Comparison of ENCODE assay signal across 11 cellular contexts in genomic region chr5:177452688-177453638, GRCh38. TPM values are rescaled to one million over a fixed set of nuclear protein-coding genes. Genes with fewer than 3 reads are reported as not detected.
DNase-seq lines count a peak whose midpoint lies in the region; FAIRE-seq and TF ChIP-seq lines count a peak whose summit lies in the region.
"Had no signal": no experiment of that assay in that cellular context is flagged by ENCODE, and none has a peak within 500 bp of the region (broad histone marks: within the 10 kb centered on the region; RNA-seq: fewer than 3 reads in every experiment).

No MANE protein-coding gene starts in this region.

- H3K4me1 ChIP-seq in NT2/D1 (ENCODE audit: insufficient read depth, insufficient read length) (peaks cover 10% of the 10 kb centered on the region), H1 (replicated peaks in 1 of 4; ENCODE audit: control insufficient read depth in 3 of 4, insufficient read depth in 4 of 4, low read length in 3 of 4) (peaks cover 0 to 28% (median 15%) of the 10 kb centered on the region in 4 experiments; a peak in 6 of 7 replicates), prostate gland (replicated peaks) (no peaks in the 10 kb centered on the region)

- no peak overlapping the region for H2BK120ac ChIP-seq in H1 (replicated peaks; ENCODE audit: low read depth, low read length)

- no peak overlapping the region for H3K14ac ChIP-seq in H1 (ENCODE audit: insufficient read length)

- H2BK15ac ChIP-seq in H1 (ENCODE audit: low read length) = no peak overlapping the region

- H3K4me3 ChIP-seq in NT2/D1 (ENCODE audit: insufficient read length, low read depth) (no peak overlapping the region), H1 (ENCODE audit: extremely low read depth in 1 of 4, insufficient read depth in 2 of 4, low read depth in 3 of 4, low read length in 4 of 4) (peak overlapping the region in 1 of 4 experiments; percentile 77; a peak in 3 of 8 replicates), prostate gland (no peak overlapping the region)

- H4K91ac ChIP-seq in H1 (replicated peaks; ENCODE audit: insufficient read length, low read length) = no peak overlapping the region

- H3K18ac ChIP-seq in H1 (ENCODE audit: extremely low read depth, low read length) = no peak overlapping the region

- no peaks in the 10 kb centered on the region for H3K79me2 ChIP-seq in H1 (ENCODE audit: control insufficient read depth in 1 of 2, insufficient read depth in 2 of 2, low read length in 2 of 2)

- no peak overlapping the region for H4K5ac ChIP-seq in H1 (ENCODE audit: insufficient read length, low read depth, low read length)

- TF ChIP-seq CTCF in H1 (IDR thresholded peaks at IDR 0.05; ENCODE audit: control extremely low read depth in 1 of 3, insufficient read depth in 1 of 3, low read depth in 1 of 3, low read length in 3 of 3) (peak in 1 of 3 experiments; percentile 14; a peak in 1 of 4 replicates), prostate gland (IDR thresholded peaks at IDR 0.05) (no peak)

- intact Hi-C loops in activated CD4-positive, alpha-beta T cell treated with anti-CD3 and anti-CD28 coated beads, Interleukin-2, amount 10 ng/mL, durations not matched to agents 24 days and 14 days (cut with micrococcal nuclease) = loop anchor here (10.0 kb wide), 1 partner anchor 338 kb away; no protein-coding TSS in a partner anchor
- intact Hi-C loops in prostate gland (cut with DNase I) = no loop called here

- H2BK20ac ChIP-seq in H1 (ENCODE audit: low read length) = no peak overlapping the region

- no peak overlapping the region for H3K23ac ChIP-seq in H1 (ENCODE audit: insufficient read length)

- H3K4ac ChIP-seq in H1 (replicated peaks; ENCODE audit: insufficient read length, low read depth, low read length) = no peak overlapping the region

- H3K4me2 ChIP-seq in H1 (ENCODE audit: insufficient read depth in 1 of 2, low read depth in 2 of 2, low read length in 2 of 2) = peak overlapping the region; percentile 81 to 93; a peak in 2 of 4 replicates

- H3K9ac ChIP-seq in NT2/D1 (ENCODE audit: insufficient read length, low read depth) = peak overlapping the region; percentile 18
- no peak overlapping the region for H3K9ac ChIP-seq in H1 (replicated peaks in 1 of 4; ENCODE audit: extremely low read depth in 1 of 4, low read depth in 3 of 4, low read length in 3 of 4)

- peaks cover 10 to 11% of the 10 kb centered on the region in 2 experiments for H4K20me1 ChIP-seq in H1 (replicated peaks in 1 of 2; ENCODE audit: control insufficient read depth in 1 of 2, insufficient read depth in 2 of 2, low read length in 2 of 2)

- H3K36me3 ChIP-seq in NT2/D1 (ENCODE audit: insufficient read depth, insufficient read length, low read length) (peaks cover 20% of the 10 kb centered on the region), H1 (ENCODE audit: control insufficient read depth in 2 of 4, insufficient read depth in 4 of 4, low read length in 3 of 4) (peaks cover 4 to 11% (median 9%) of the 10 kb centered on the region in 4 experiments; a peak in 7 of 8 replicates), prostate gland (no peaks in the 10 kb centered on the region)

- H3K9me3 ChIP-seq in NT2/D1 (ENCODE audit: insufficient read depth, low read length) (peaks cover 18% of the 10 kb centered on the region; the same call in 1 of the 2 replicates), H1 (ENCODE audit: insufficient read depth in 2 of 2, low read depth in 1 of 2, low read length in 1 of 2) (no peaks in the 10 kb centered on the region), prostate gland (no peaks in the 10 kb centered on the region)

- no peak for DNase-seq in activated CD4-positive, alpha-beta T cell treated with anti-CD3 and anti-CD28 coated beads, Interleukin-2, amount 10 ng/mL, durations not matched to agents 24 days and 14 days
- no peak for DNase-seq in activated CD4-positive, alpha-beta T cell treated with anti-CD3 and anti-CD28 coated beads, Interleukin-2, amount 50 U/mL, for 4 hours
- no peak for DNase-seq in NT2/D1 (ENCODE audit: low read depth, low spot score)
- no peak for DNase-seq in H1 (ENCODE audit: low read depth in 1 of 2, low spot score in 2 of 2)
- DNase-seq in putamen (ENCODE audit: low spot score) = peak; percentile 70
- DNase-seq in prostate gland (ENCODE audit: low spot score) = no peak
- no peak for DNase-seq in NCI-H1694 (lab: John Stamatoyannopoulos, UW)
- no peak for DNase-seq in GM12892 (ENCODE audit: insufficient read length)
- DNase-seq: activated gamma-delta T cell had no signal

- peaks cover 16% of the 10 kb centered on the region for H3K4me1 Mint-ChIP-seq in activated CD4-positive, alpha-beta T cell treated with anti-CD3 and anti-CD28 coated beads, Interleukin-2, amount 10 ng/mL, durations not matched to agents 24 days and 14 days

- TF ChIP-seq RAD21 in H1 (IDR thresholded peaks at IDR 0.05 in 1 of 2, conservative IDR thresholded peaks at IDR 0.05 in 1 of 2; ENCODE audit: low read depth in 2 of 2, low read length in 2 of 2) = 0 out of 4 replicates have a peak, but pooled peaks of 1 of the 2 experiments have one; percentile 1

- no peak overlapping the region for H3K56ac ChIP-seq in H1 (replicated peaks; ENCODE audit: insufficient read length, low read depth, low read length)

- H3K4me3 Mint-ChIP-seq in activated CD4-positive, alpha-beta T cell treated with anti-CD3 and anti-CD28 coated beads, Interleukin-2, amount 10 ng/mL, durations not matched to agents 24 days and 14 days = peak overlapping the region; percentile 12

- WGBS in H1 (ENCODE audit: extremely low coverage in 1 of 2, insufficient coverage in 1 of 2, insufficient read length in 1 of 2, insufficient replicate concordance in 2 of 2, low coverage in 1 of 2, low lambda C conversion rate in 2 of 2, missing lambda C conversion rate in 1 of 2), 2 experiments = 82% methylated on average over 17 of the region's 17 CpGs; no CpG with 5 or more reads in 1 of the 2 experiments
- 64% methylated on average over 13 of the region's 17 CpGs for WGBS in prostate gland

- 0 out of 2 replicates have a peak overlapping the region, but pooled peaks have one; percentile 88 for H2BK12ac ChIP-seq in H1 (ENCODE audit: low read depth, low read length)

- no peaks in the 10 kb centered on the region for H3K9me3 Mint-ChIP-seq in activated CD4-positive, alpha-beta T cell treated with anti-CD3 and anti-CD28 coated beads, Interleukin-2, amount 10 ng/mL, durations not matched to agents 24 days and 14 days

- POLR2A ChIA-PET in H1 (lab: Charles Lee; ENCODE audit: partially characterized antibody) = interaction anchor here (0.6 to 67.5 kb wide), 15 partner anchors 16 to 148 kb away, joined by 3 to 3349 read pairs (median 5); partner anchors contain the start of genes DBN1, DOK3, GRK6 and PDLIM7

- CTCF ChIA-PET in H1 (lab: Charles Lee; ENCODE audit: partially characterized antibody) = interaction anchor here (0.9 to 23.6 kb wide), 24 partner anchors 12 to 339 kb away, joined by 3 to 430 read pairs (median 6); partner anchors contain the start of genes F12, MXD3, PFN3 and PRR7

- H3K27me3 ChIP-seq in NT2/D1 (ENCODE audit: insufficient read depth, insufficient read length) = peaks cover 12% of the 10 kb centered on the region
- peaks cover 0 to 10% (median 8%) of the 10 kb centered on the region in 4 experiments; a peak in 3 of 7 replicates for H3K27me3 ChIP-seq in H1 (replicated peaks in 1 of 4; ENCODE audit: control insufficient read depth in 3 of 4, extremely low read depth in 1 of 4, insufficient read depth in 3 of 4, low read length in 3 of 4)
- H3K27me3 ChIP-seq in prostate gland (replicated peaks; ENCODE audit: insufficient read depth) = no peaks in the 10 kb centered on the region

- TF ChIP-seq POLR2A in H1 (IDR thresholded peaks at IDR 0.05; ENCODE audit: control extremely low read depth in 1 of 2, low read depth in 2 of 2, low read length in 2 of 2) (no peak), prostate gland (IDR thresholded peaks at IDR 0.05) (no peak), GM12892 (IDR thresholded peaks at IDR 0.05; ENCODE audit: low read depth, low read length) (no peak)

- no peak for TF ChIP-seq EP300 in H1 (IDR thresholded peaks at IDR 0.05; ENCODE audit: borderline replicate concordance in 1 of 2, low read depth in 2 of 2, low read length in 2 of 2)

- peaks cover 25% of the 10 kb centered on the region for H3K27me3 Mint-ChIP-seq in activated CD4-positive, alpha-beta T cell treated with anti-CD3 and anti-CD28 coated beads, Interleukin-2, amount 10 ng/mL, durations not matched to agents 24 days and 14 days

- H3K23me2 ChIP-seq in H1 (ENCODE audit: low read depth, low read length) = peaks cover 15% of the 10 kb centered on the region; the same call in 1 of the 2 replicates

- FAIRE-seq in H1 (lab: Jason Lieb, UNC) = no peak
- FAIRE-seq in GM12892 (lab: Jason Lieb, UNC) = no peak
- FAIRE-seq: HTR-8/SVneo had no signal

- H3K79me1 ChIP-seq in H1 (ENCODE audit: low read depth, low read length) = no peaks in the 10 kb centered on the region; the same call in 1 of the 2 replicates

- H2BK5ac ChIP-seq in H1 (ENCODE audit: low read depth, low read length) = no peak overlapping the region

- H3K27ac ChIP-seq in H1 (ENCODE audit: low read depth, low read length) (no peak overlapping the region), prostate gland (no peak overlapping the region)
- H3K27ac ChIP-seq: epithelial cell of prostate had no signal

- no peak overlapping the region for H4K8ac ChIP-seq in H1 (ENCODE audit: extremely low read depth, insufficient read depth, low read length)

- H3K36me3 Mint-ChIP-seq in activated CD4-positive, alpha-beta T cell treated with anti-CD3 and anti-CD28 coated beads, Interleukin-2, amount 10 ng/mL, durations not matched to agents 24 days and 14 days (ENCODE audit: low read depth) = peaks cover 2% of the 10 kb centered on the region

- H2AK5ac ChIP-seq in H1 (ENCODE audit: low read depth, low read length) = no peak overlapping the region

- H2AFZ ChIP-seq in H1 (ENCODE audit: low read length) = no peak overlapping the region

- peak overlapping the region; percentile 4 for H3K27ac Mint-ChIP-seq in activated CD4-positive, alpha-beta T cell treated with anti-CD3 and anti-CD28 coated beads, Interleukin-2, amount 10 ng/mL, durations not matched to agents 24 days and 14 days

RNA-seq across cellular contexts. Expression of gene PRR7, which starts 6.3 kb away (rescaled TPM):
- 13.6 TPM in 2 replicates for total RNA-seq in activated CD4-positive, alpha-beta T cell treated with anti-CD3 and anti-CD28 coated beads, Interleukin-2, amount 10 ng/mL, durations not matched to agents 24 days and 14 days
- 8.0 and 8.6 TPM in 2 replicates for total RNA-seq in H1 (2021; fragmentation: NEBNext Ultra II Directional; extraction: Animal tissue kit (Norgen Biotek cat#: 25700))
- 11.8 and 23.1 TPM in 2 replicates for polyA plus RNA-seq in H1 (2011; rRNA removed)
- polyA plus RNA-seq in H1 (2011; cell fraction: cytosol; rRNA removed) = 11.7 TPM
- polyA plus RNA-seq in H1 (2011; cell fraction: nucleus; rRNA removed) = 12.5 TPM
- 0.79 to 4.9 TPM (median 4.9 TPM) in 4 replicates for polyA plus RNA-seq in H1 (2012, experiment 1 of 2)
- 2.8 TPM for polyA plus RNA-seq in H1 (2012, experiment 2 of 2)
- polyA plus RNA-seq in H1 (2013, experiment 1 of 2) = 5.2 TPM
- 4.9 TPM for polyA plus RNA-seq in H1 (2013, experiment 2 of 2)
- polyA minus RNA-seq in H1 (2011; rRNA and poly(A)+ RNA removed) = 0.12 and 0.13 TPM in 2 replicates
- 5.2 TPM for polyA minus RNA-seq in H1 (2011; cell fraction: cytosol; rRNA and poly(A)+ RNA removed)
- polyA minus RNA-seq in H1 (2011; cell fraction: nucleus; rRNA and poly(A)+ RNA removed) = 7.5 TPM
- 10 to 100 TPM in 1 of 2 donors, 1 to 10 TPM in 1; 8.7 to 11.0 TPM for total RNA-seq in prostate gland
- polyA plus RNA-seq in GM12892 (2012; ENCODE audit: missing spikeins) = 0.34 TPM

RNA-seq across cellular contexts. Expression of gene DBN1, which starts 20.5 kb away (rescaled TPM):
- total RNA-seq in activated CD4-positive, alpha-beta T cell treated with anti-CD3 and anti-CD28 coated beads, Interleukin-2, amount 10 ng/mL, durations not matched to agents 24 days and 14 days = 22.0 and 23.5 TPM in 2 replicates
- total RNA-seq in H1 (2021; fragmentation: NEBNext Ultra II Directional; extraction: Animal tissue kit (Norgen Biotek cat#: 25700)) = 325 and 333 TPM in 2 replicates
- polyA plus RNA-seq in H1 (2011; rRNA removed) = 168 and 250 TPM in 2 replicates
- 212 TPM for polyA plus RNA-seq in H1 (2011; cell fraction: cytosol; rRNA removed)
- 1,074 TPM for polyA plus RNA-seq in H1 (2011; cell fraction: nucleus; rRNA removed)
- polyA plus RNA-seq in H1 (2012, experiment 1 of 2) = 188 to 314 TPM (median 284 TPM) in 4 replicates
- 241 TPM for polyA plus RNA-seq in H1 (2012, experiment 2 of 2)
- polyA plus RNA-seq in H1 (2013, experiment 1 of 2) = 332 TPM
- polyA plus RNA-seq in H1 (2013, experiment 2 of 2) = 350 TPM
- 120 and 154 TPM in 2 replicates for polyA minus RNA-seq in H1 (2011; rRNA and poly(A)+ RNA removed)
- 133 TPM for polyA minus RNA-seq in H1 (2011; cell fraction: cytosol; rRNA and poly(A)+ RNA removed)
- 288 TPM for polyA minus RNA-seq in H1 (2011; cell fraction: nucleus; rRNA and poly(A)+ RNA removed)
- 10 to 100 TPM; 33.1 to 65.1 TPM for total RNA-seq in prostate gland
- polyA plus RNA-seq in GM12892 (2012; ENCODE audit: missing spikeins) = 6.8 TPM

RNA-seq across cellular contexts. Expression of gene GRK6, which starts 26.5 kb away (rescaled TPM):
- total RNA-seq in activated CD4-positive, alpha-beta T cell treated with anti-CD3 and anti-CD28 coated beads, Interleukin-2, amount 10 ng/mL, durations not matched to agents 24 days and 14 days = 136 and 149 TPM in 2 replicates
- total RNA-seq in H1 (2021; fragmentation: NEBNext Ultra II Directional; extraction: Animal tissue kit (Norgen Biotek cat#: 25700)) = 52.0 and 57.8 TPM in 2 replicates
- polyA plus RNA-seq in H1 (2011; rRNA removed) = 31.8 and 50.8 TPM in 2 replicates
- polyA plus RNA-seq in H1 (2011; cell fraction: cytosol; rRNA removed) = 43.3 TPM
- 53.8 TPM for polyA plus RNA-seq in H1 (2011; cell fraction: nucleus; rRNA removed)
- polyA plus RNA-seq in H1 (2012, experiment 1 of 2) = 32.8 to 46.4 TPM (median 42.2 TPM) in 4 replicates
- 38.4 TPM for polyA plus RNA-seq in H1 (2012, experiment 2 of 2)
- polyA plus RNA-seq in H1 (2013, experiment 1 of 2) = 23.7 TPM
- 24.5 TPM for polyA plus RNA-seq in H1 (2013, experiment 2 of 2)
- 21.9 and 25.8 TPM in 2 replicates for polyA minus RNA-seq in H1 (2011; rRNA and poly(A)+ RNA removed)
- polyA minus RNA-seq in H1 (2011; cell fraction: cytosol; rRNA and poly(A)+ RNA removed) = 27.7 TPM
- polyA minus RNA-seq in H1 (2011; cell fraction: nucleus; rRNA and poly(A)+ RNA removed) = 39.0 TPM
- total RNA-seq in prostate gland = 10 to 100 TPM; 28.6 to 32.4 TPM
- polyA plus RNA-seq in GM12892 (2012; ENCODE audit: missing spikeins) = 26.9 TPM

RNA-seq across cellular contexts. Expression of gene F12, which starts 43.6 kb away (rescaled TPM):
- 2.7 and 2.8 TPM in 2 replicates for total RNA-seq in activated CD4-positive, alpha-beta T cell treated with anti-CD3 and anti-CD28 coated beads, Interleukin-2, amount 10 ng/mL, durations not matched to agents 24 days and 14 days
- 5.4 and 6.5 TPM in 2 replicates for total RNA-seq in H1 (2021; fragmentation: NEBNext Ultra II Directional; extraction: Animal tissue kit (Norgen Biotek cat#: 25700))
- 7.8 and 12.0 TPM in 2 replicates for polyA plus RNA-seq in H1 (2011; rRNA removed)
- polyA plus RNA-seq in H1 (2011; cell fraction: cytosol; rRNA removed) = 6.0 TPM
- polyA plus RNA-seq in H1 (2011; cell fraction: nucleus; rRNA removed) = 5.0 TPM
- polyA plus RNA-seq in H1 (2012, experiment 1 of 2) = 3.5 to 7.1 TPM (median 4.9 TPM) in 4 replicates
- polyA plus RNA-seq in H1 (2012, experiment 2 of 2) = 3.5 TPM
- polyA plus RNA-seq in H1 (2013, experiment 1 of 2) = 2.6 TPM
- 3.1 TPM for polyA plus RNA-seq in H1 (2013, experiment 2 of 2)
- polyA minus RNA-seq in H1 (2011; rRNA and poly(A)+ RNA removed) = 0.85 and 0.88 TPM in 2 replicates
- polyA minus RNA-seq in H1 (2011; cell fraction: cytosol; rRNA and poly(A)+ RNA removed) = 2.3 TPM
- 2.7 TPM for polyA minus RNA-seq in H1 (2011; cell fraction: nucleus; rRNA and poly(A)+ RNA removed)
- total RNA-seq in prostate gland = 1 to 10 TPM in 1 of 2 donors, under 1 TPM in 1; 0.74 to 2.6 TPM
- polyA plus RNA-seq in GM12892 (2012; ENCODE audit: missing spikeins) = 0.74 TPM

RNA-seq across cellular contexts. Expression of gene PDLIM7, which starts 44.4 kb away (rescaled TPM):
- 64.9 and 65.3 TPM in 2 replicates for total RNA-seq in activated CD4-positive, alpha-beta T cell treated with anti-CD3 and anti-CD28 coated beads, Interleukin-2, amount 10 ng/mL, durations not matched to agents 24 days and 14 days
- 86.7 and 94.2 TPM in 2 replicates for total RNA-seq in H1 (2021; fragmentation: NEBNext Ultra II Directional; extraction: Animal tissue kit (Norgen Biotek cat#: 25700))
- 67.3 and 118 TPM in 2 replicates for polyA plus RNA-seq in H1 (2011; rRNA removed)
- polyA plus RNA-seq in H1 (2011; cell fraction: cytosol; rRNA removed) = 69.8 TPM
- 396 TPM for polyA plus RNA-seq in H1 (2011; cell fraction: nucleus; rRNA removed)
- polyA plus RNA-seq in H1 (2012, experiment 1 of 2) = 66.9 to 114 TPM (median 104 TPM) in 4 replicates
- polyA plus RNA-seq in H1 (2012, experiment 2 of 2) = 72.7 TPM
- polyA plus RNA-seq in H1 (2013, experiment 1 of 2) = 55.8 TPM
- polyA plus RNA-seq in H1 (2013, experiment 2 of 2) = 54.4 TPM
- 22.3 and 28.0 TPM in 2 replicates for polyA minus RNA-seq in H1 (2011; rRNA and poly(A)+ RNA removed)
- 53.7 TPM for polyA minus RNA-seq in H1 (2011; cell fraction: cytosol; rRNA and poly(A)+ RNA removed)
- 149 TPM for polyA minus RNA-seq in H1 (2011; cell fraction: nucleus; rRNA and poly(A)+ RNA removed)
- 100 to 1,000 TPM; 155 to 235 TPM for total RNA-seq in prostate gland
- polyA plus RNA-seq in GM12892 (2012; ENCODE audit: missing spikeins) = 12.2 TPM
